In genomic region chr6:166252601-166253000, GRCh38 we compare ENCODE assay signal across 1 cellular context.
TF ChIP-seq lines count a peak whose summit lies in the region.

No MANE protein-coding gene starts in this region.

TF ChIP-seq in H1, 55 proteins besides CTCF, POLR2A, EP300 and RAD21 (continued from another document):
- no peak for TF ChIP-seq RBBP5 (IDR thresholded peaks at IDR 0.05; ENCODE audit: borderline replicate concordance, low read depth, low read length)
- no peak for TF ChIP-seq SIRT6 (IDR thresholded peaks at IDR 0.05; ENCODE audit: low read length)
- TF ChIP-seq KDM1A (IDR thresholded peaks at IDR 0.05; ENCODE audit: borderline replicate concordance, low read length), result no peak
- TF ChIP-seq CBX5 (IDR thresholded peaks at IDR 0.05; ENCODE audit: low read depth, low read length), result no peak
- TF ChIP-seq EGR1 (IDR thresholded peaks at IDR 0.05; ENCODE audit: borderline replicate concordance, low read depth, low read length), result no peak
- TF ChIP-seq SP4 (IDR thresholded peaks at IDR 0.05; ENCODE audit: low read length), result no peak
- TF ChIP-seq FOSL1 (IDR thresholded peaks at IDR 0.05; ENCODE audit: insufficient read depth, low read depth, low read length), result no peak
- TF ChIP-seq PHF8 (conservative IDR thresholded peaks at IDR 0.05; ENCODE audit: low read depth, low read length), result no peak
- no peak for TF ChIP-seq JUND (IDR thresholded peaks at IDR 0.05; ENCODE audit: low read length)
- TF ChIP-seq MAFK (IDR thresholded peaks at IDR 0.05; ENCODE audit: low read depth, low read length), result no peak
- no peak for TF ChIP-seq RXRA (IDR thresholded peaks at IDR 0.05; ENCODE audit: insufficient read depth, low read depth, low read length)
- TF ChIP-seq YY1 (IDR thresholded peaks at IDR 0.05; ENCODE audit: low read depth, low read length), result no peak
- TF ChIP-seq CTBP2 (IDR thresholded peaks at IDR 0.05; ENCODE audit: borderline replicate concordance, insufficient read depth, insufficient read length, low read length), result no peak
